In genomic region chr4:2714071-2714770, GRCh38 we compare ENCODE assay signal across 8 cellular contexts. TPM values are rescaled to one million over a fixed set of nuclear protein-coding genes. Genes with fewer than 3 reads are reported as not detected.
DNase-seq lines count a peak whose midpoint lies in the region; ATAC-seq and TF ChIP-seq lines count a peak whose summit lies in the region.

No MANE protein-coding gene starts in this region.

- TF ChIP-seq CTCF in right atrium auricular region (IDR thresholded peaks at IDR 0.05): no peak

- peaks cover 3% of the 10 kb centered on the region for H3K9me3 Mint-ChIP-seq in activated naive CD4-positive, alpha-beta T cell treated with anti-CD3 and anti-CD28 coated beads for 36 hours

- H3K27me3 Mint-ChIP-seq in activated naive CD4-positive, alpha-beta T cell treated with anti-CD3 and anti-CD28 coated beads for 36 hours (ENCODE audit: low read depth): no peaks in the 10 kb centered on the region

- no peak overlapping the region for H3K4me3 ChIP-seq in right atrium auricular region

- H3K27ac Mint-ChIP-seq in activated naive CD4-positive, alpha-beta T cell treated with anti-CD3 and anti-CD28 coated beads for 36 hours: peak overlapping the region; percentile 86

- CTCF ChIA-PET in activated naive CD4-positive, alpha-beta T cell treated with anti-CD3 and anti-CD28 coated beads for 36 hours (lab: Charles Lee): interaction anchor here (0.5 to 1.1 kb wide), 3 partner anchors 10 to 134 kb away, joined by 3 to 4 read pairs (median 3); no protein-coding TSS in a partner anchor

- intact Hi-C loops in activated naive CD4-positive, alpha-beta T cell treated with anti-CD3 and anti-CD28 coated beads for 36 hours (cut with micrococcal nuclease): loop anchor here (1.0 to 5.0 kb wide), 4 partner anchors 22 to 245 kb away; partner anchors contain the start of genes FAM193A and RNF4

- no peaks in the 10 kb centered on the region for H3K9me3 ChIP-seq in right atrium auricular region

- peaks cover 0 to 24% of the 10 kb centered on the region in 2 donors for H3K4me1 ChIP-seq in right atrium auricular region

- H3K4me1 Mint-ChIP-seq in activated naive CD4-positive, alpha-beta T cell treated with anti-CD3 and anti-CD28 coated beads for 36 hours (ENCODE audit: low read depth): peaks cover 40% of the 10 kb centered on the region

- DNase-seq in NCI-H187 treated with DMSO at 0.1 percent for 48 hours (lab: John Stamatoyannopoulos, UW) (peak; percentile 43), right atrium auricular region (ENCODE audit: low spot score) (no peak), NCI-H526 (lab: John Stamatoyannopoulos, UW) (no peak), GF-D8 (lab: John Stamatoyannopoulos, UW) (no peak)
- DNase-seq in activated naive CD4-positive, alpha-beta T cell treated with anti-CD3 and anti-CD28 coated beads for 36 hours: peak; percentile 81
- peak; percentile 12 for DNase-seq in stimulated activated CD8-positive, alpha-beta memory T cell treated with anti-CD3 and anti-CD28 coated beads, Interleukin-12 subunit alpha, Interleukin-12 subunit beta, amount 100 ng/mL, for 1 hour (ENCODE audit: low read depth)

- H3K27ac ChIP-seq in right atrium auricular region: peak overlapping the region; percentile 32

- ATAC-seq in GM19328 (IDR thresholded peaks at IDR 0.05; ENCODE audit: unreplicated experiment): no peak
- ATAC-seq in HG03378 (IDR thresholded peaks at IDR 0.05; ENCODE audit: unreplicated experiment): no peak

- H3K36me3 Mint-ChIP-seq in activated naive CD4-positive, alpha-beta T cell treated with anti-CD3 and anti-CD28 coated beads for 36 hours (ENCODE audit: low read depth): peaks cover 22% of the 10 kb centered on the region

- H3K27me3 ChIP-seq in right atrium auricular region: no peaks in the 10 kb centered on the region

- peak overlapping the region; percentile 7 for H3K4me3 Mint-ChIP-seq in activated naive CD4-positive, alpha-beta T cell treated with anti-CD3 and anti-CD28 coated beads for 36 hours

- peaks cover 33% of the 10 kb centered on the region for H3K36me3 ChIP-seq in right atrium auricular region

RNA-seq across cellular contexts. Expression of gene TNIP2, which starts 41.9 kb away (rescaled TPM):
- total RNA-seq in activated naive CD4-positive, alpha-beta T cell treated with anti-CD3 and anti-CD28 coated beads for 36 hours: 10 to 100 TPM; 54.2 to 55.0 TPM
- 10 to 100 TPM; 28.0 to 45.8 TPM for total RNA-seq in right atrium auricular region

Comparison
In these comparisons a context has a peak if more than half of its experiments do, and no peak if none do; other contexts are left out.
1. DNase-seq: peak in NCI-H187 treated with DMSO at 0.1 percent for 48 hours (single experiment), activated naive CD4-positive, alpha-beta T cell treated with anti-CD3 and anti-CD28 coated beads for 36 hours (single experiment) and stimulated activated CD8-positive, alpha-beta memory T cell treated with anti-CD3 and anti-CD28 coated beads, Interleukin-12 subunit alpha, Interleukin-12 subunit beta, amount 100 ng/mL, for 1 hour (single experiment); none in right atrium auricular region (single experiment), NCI-H526 (0 of 2) and GF-D8 (single experiment).